ENCODE assay signal across 8 cellular contexts in genomic region chr6:31197559-31198305, GRCh38. TPM values are rescaled to one million over a fixed set of nuclear protein-coding genes. Genes with fewer than 3 reads are reported as not detected.
DNase-seq lines count a peak whose midpoint lies in the region; ATAC-seq and TF ChIP-seq lines count a peak whose summit lies in the region.

No MANE protein-coding gene starts in this region.

- no peaks in the 10 kb centered on the region for H3K27me3 Mint-ChIP-seq in activated CD4-positive, alpha-beta T cell treated with anti-CD3 and anti-CD28 coated beads for 36 hours

- TF ChIP-seq CTCF in AG09319 (IDR thresholded peaks at IDR 0.05; ENCODE audit: low read depth, low read length), result no peak
- TF ChIP-seq CTCF in choroid plexus epithelial cell (conservative IDR thresholded peaks at IDR 0.05; ENCODE audit: low read depth, low read length), result no peak

- intact Hi-C loops in activated CD4-positive, alpha-beta T cell treated with anti-CD3 and anti-CD28 coated beads for 36 hours (cut with DNase I, micrococcal nuclease), result loop anchor here (1.0 to 5.0 kb wide), 14 partner anchors 39 to 870 kb away; partner anchors contain the start of genes HLA-B (in 2 of the 2), HLA-C (in 2 of the 2), TCF19 (in 2 of the 2) and BAG6 (in 1 of the 2)

- CTCF ChIA-PET in activated CD4-positive, alpha-beta T cell treated with anti-CD3 and anti-CD28 coated beads for 36 hours (lab: Charles Lee), result interaction anchor here (0.6 to 2.9 kb wide), 17 partner anchors 11 to 652 kb away, joined by 3 to 33 read pairs (median 4); partner anchors contain the start of gene TCF19

- H3K36me3 Mint-ChIP-seq in activated CD4-positive, alpha-beta T cell treated with anti-CD3 and anti-CD28 coated beads for 36 hours (ENCODE audit: low read depth), result peaks cover 35% of the 10 kb centered on the region

- peak overlapping the region; percentile 80 for H3K27ac Mint-ChIP-seq in activated CD4-positive, alpha-beta T cell treated with anti-CD3 and anti-CD28 coated beads for 36 hours

- H3K4me3 ChIP-seq in choroid plexus epithelial cell (ENCODE audit: low read depth, low read length), result peak overlapping the region; percentile 80

- peaks cover 50% of the 10 kb centered on the region for H3K4me1 Mint-ChIP-seq in activated CD4-positive, alpha-beta T cell treated with anti-CD3 and anti-CD28 coated beads for 36 hours

- POLR2A ChIA-PET in activated CD4-positive, alpha-beta T cell treated with anti-CD3 and anti-CD28 coated beads for 36 hours (lab: Charles Lee), result interaction anchor here (0.6 to 1.6 kb wide), 7 partner anchors 40 to 167 kb away, joined by 3 to 7 read pairs (median 4); partner anchors contain the start of gene TCF19

- peak; percentile 49 for DNase-seq in AG09319 (ENCODE audit: extremely low read depth, low read depth)
- DNase-seq in NCI-H510A (lab: John Stamatoyannopoulos, UW), result peak; percentile 83
- DNase-seq in activated CD4-positive, alpha-beta T cell treated with anti-CD3 and anti-CD28 coated beads for 36 hours, result peak; percentile 97
- peak; percentile 63 for DNase-seq in choroid plexus epithelial cell (ENCODE audit: low read depth)
- DNase-seq in left kidney (ENCODE audit: low read depth, low spot score), result peak; percentile 85
- peak; percentile 95 for DNase-seq in stimulated activated CD4-positive, alpha-beta T cell treated with anti-CD3 and anti-CD28 coated beads, Interleukin-1b, Interleukin-23, amount 100 ng/mL, for 48 hours

- ATAC-seq in GM19035 (IDR thresholded peaks at IDR 0.05; ENCODE audit: unreplicated experiment) (peak; percentile 72), HG03378 (IDR thresholded peaks at IDR 0.05; ENCODE audit: unreplicated experiment) (peak; percentile 54)
- peak; percentile 69 for ATAC-seq in activated CD4-positive, alpha-beta T cell treated with anti-CD3 and anti-CD28 coated beads for 36 hours

- H3K4me3 Mint-ChIP-seq in activated CD4-positive, alpha-beta T cell treated with anti-CD3 and anti-CD28 coated beads for 36 hours, result peak overlapping the region; percentile 76

- peaks cover 8% of the 10 kb centered on the region for H3K9me3 Mint-ChIP-seq in activated CD4-positive, alpha-beta T cell treated with anti-CD3 and anti-CD28 coated beads for 36 hours (ENCODE audit: low read depth)

RNA-seq across cellular contexts. Expression of gene POU5F1, which starts 27.2 kb away (rescaled TPM):
- total RNA-seq in activated CD4-positive, alpha-beta T cell treated with anti-CD3 and anti-CD28 coated beads for 36 hours, result under 1 TPM in 1 of 2 experiments, not detected in 1; 0.21 TPM

RNA-seq across cellular contexts. Expression of gene TCF19, which starts 39.3 kb away (rescaled TPM):
- 10 to 100 TPM; 82.6 to 88.0 TPM for total RNA-seq in activated CD4-positive, alpha-beta T cell treated with anti-CD3 and anti-CD28 coated beads for 36 hours

RNA-seq across cellular contexts. Expression of gene CCHCR1, which starts 40.1 kb away (rescaled TPM):
- 10 to 100 TPM; 39.7 to 57.6 TPM for total RNA-seq in activated CD4-positive, alpha-beta T cell treated with anti-CD3 and anti-CD28 coated beads for 36 hours

RNA-seq across cellular contexts. Expression of gene PSORS1C2, which starts 58.9 kb away (rescaled TPM):
- not detected for total RNA-seq in activated CD4-positive, alpha-beta T cell treated with anti-CD3 and anti-CD28 coated beads for 36 hours

Comparison
In these comparisons a context has a peak if more than half of its experiments do, and no peak if none do; other contexts are left out.
1. Peak in every context shown above with its lines: DNase-seq, ATAC-seq and H3K4me3 ChIP-seq.